ENCODE assay signal across 11 cellular contexts in the genomic region with DNA sequence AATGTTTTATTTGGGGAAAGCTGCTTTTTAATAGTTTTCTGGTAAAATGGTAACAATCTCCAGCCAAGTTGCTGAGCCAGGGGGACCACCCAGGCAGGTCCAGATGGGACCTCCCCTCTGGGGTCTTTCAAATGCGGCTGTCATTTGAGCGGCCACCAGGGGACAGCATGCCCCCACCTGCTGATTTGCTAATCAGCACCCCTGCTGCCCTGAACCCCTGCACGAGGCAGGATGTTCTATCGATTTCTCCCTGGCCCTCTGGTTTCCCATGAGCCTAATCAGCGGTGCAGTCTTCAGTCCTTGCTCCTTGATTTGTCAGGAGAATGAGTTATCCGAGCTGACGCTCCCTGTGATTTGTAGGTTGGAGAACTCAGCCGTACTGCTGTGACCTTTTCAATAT.
DNase-seq lines count a peak whose midpoint lies in the region; ATAC-seq, FAIRE-seq and TF ChIP-seq lines count a peak whose summit lies in the region.
"Had no signal": no experiment of that assay in that cellular context is flagged by ENCODE, and none has a peak within 500 bp of the region (broad histone marks: within the 10 kb centered on the region; RNA-seq: fewer than 3 reads in every experiment).

No MANE protein-coding gene starts in this region.

- BruUV-seq in K562 (replicated peaks; lab: Mats Ljungman, UMichigan) = no TSS peak

- FAIRE-seq in D721Med (lab: Jason Lieb, UNC) (no peak), K562 (lab: Jason Lieb, UNC) (no peak)

- H3K36me3 Mint-ChIP-seq in naive B cell = no peaks in the 10 kb centered on the region
- H3K36me3 Mint-ChIP-seq in naive thymus-derived CD4-positive, alpha-beta T cell = no peaks in the 10 kb centered on the region

- H2AFZ ChIP-seq in K562 (ENCODE audit: low read depth, low read length) = no peak overlapping the region

- in situ Hi-C loops in K562 (cut with MboI) = no loop called here

- H3K4me3 ChIP-seq in HEK293 (ENCODE audit: low read depth, low read length) (no peak overlapping the region), K562 (no peak overlapping the region)
- H3K4me3 ChIP-seq in naive thymus-derived CD4-positive, alpha-beta T cell (ENCODE audit: low read length) = no peak overlapping the region

- TF ChIP-seq RAD21 in K562 (CRISPR knock-in tag; conservative IDR thresholded peaks at IDR 0.05 in 1 of 2, IDR thresholded peaks at IDR 0.05 in 1 of 2) = peak in 1 of 2 experiments; percentile 30; a peak in 1 of 4 replicates

- DNase-seq in D721Med (ENCODE audit: insufficient read length, low spot score) = no peak
- peak; percentile 5 to 52 (median 34) for DNase-seq in K562 (ENCODE audit: extremely low read depth in 1 of 4, low spot score in 3 of 4)
- peak; percentile 6 for DNase-seq in naive B cell
- DNase-seq in activated CD8-positive, alpha-beta memory T cell treated with anti-CD3 and anti-CD28 coated beads, Interleukin-2, amount 50 U/mL, for 4 hours = no peak
- no peak for DNase-seq in naive thymus-derived CD4-positive, alpha-beta T cell
- DNase-seq: activated effector memory CD4-positive, alpha-beta T cell treated with Interleukin-2 at 50 U/mL for 16 hours; posterior cingulate gyrus had no signal

- H3K27ac ChIP-seq in HEK293 (ENCODE audit: extremely low read depth, low read depth, low read length) (no peak overlapping the region), K562 (ENCODE audit: extremely low read depth, low read depth, low read length) (no peak overlapping the region)
- H3K27ac ChIP-seq in naive thymus-derived CD4-positive, alpha-beta T cell (ENCODE audit: low read depth, low read length) = no peak overlapping the region
- H3K27ac ChIP-seq: KMS-11 had no signal

- no peaks in the 10 kb centered on the region for H3K4me1 Mint-ChIP-seq in naive B cell
- peaks cover 0 to 2% (median 0%) of the 10 kb centered on the region in 7 donors for H3K4me1 Mint-ChIP-seq in naive thymus-derived CD4-positive, alpha-beta T cell

- H3K9me3 Mint-ChIP-seq in naive B cell = no peaks in the 10 kb centered on the region
- H3K9me3 Mint-ChIP-seq in naive thymus-derived CD4-positive, alpha-beta T cell = no peaks in the 10 kb centered on the region

- no peaks in the 10 kb centered on the region for H3K9me1 ChIP-seq in K562 (ENCODE audit: control insufficient read depth, insufficient read depth, low read length)

- peak overlapping the region in 1 of 6 donors; percentile 33 for H3K27ac Mint-ChIP-seq in naive B cell
- H3K27ac Mint-ChIP-seq in naive thymus-derived CD4-positive, alpha-beta T cell = no peak overlapping the region

- WGBS in K562 (ENCODE audit: insufficient coverage, low coverage, missing lambda C conversion rate) = 2% methylated on average over 8 of the region's 8 CpGs

- H3K4me3 Mint-ChIP-seq in naive B cell = no peak overlapping the region
- H3K4me3 Mint-ChIP-seq in naive thymus-derived CD4-positive, alpha-beta T cell = no peak overlapping the region

- H3K9me3 ChIP-seq in HEK293 (ENCODE audit: control insufficient read depth, insufficient read depth, low read depth, low read length) (no peaks in the 10 kb centered on the region), K562 (replicated peaks; ENCODE audit: control insufficient read depth, insufficient read depth, low read depth, low read length) (no peaks in the 10 kb centered on the region)
- no peaks in the 10 kb centered on the region for H3K9me3 ChIP-seq in naive thymus-derived CD4-positive, alpha-beta T cell (ENCODE audit: control insufficient read depth in 2 of 3, low read length in 3 of 3)

- no peak overlapping the region for H3K9ac ChIP-seq in K562 (ENCODE audit: insufficient read depth in 1 of 2, low read depth in 2 of 2, low read length in 2 of 2)
- H3K9ac ChIP-seq: KMS-11 had no signal

- intact Hi-C loops in K562 (cut with micrococcal nuclease) = loop anchor here (10.0 kb wide), 1 partner anchor 99 kb away; no protein-coding TSS in a partner anchor
- intact Hi-C loops in naive thymus-derived CD4-positive, alpha-beta T cell (cut with micrococcal nuclease) = loop anchor here in 1 of 2 donors (5.0 kb wide), 1 partner anchor 253 kb away; no protein-coding TSS in a partner anchor

- TF ChIP-seq EP300 in K562 (IDR thresholded peaks at IDR 0.05; ENCODE audit: low read length) = no peak

- H3K27me3 ChIP-seq in K562 (ENCODE audit: control insufficient read depth in 2 of 2, insufficient read depth in 2 of 2, low read length in 2 of 2) = peaks cover 27 to 43% of the 10 kb centered on the region in 2 experiments
- no peaks in the 10 kb centered on the region for H3K27me3 ChIP-seq in naive thymus-derived CD4-positive, alpha-beta T cell (ENCODE audit: control insufficient read depth in 2 of 2, insufficient read depth in 2 of 2, low read length in 2 of 2)

- no peak overlapping the region for H3K4me2 ChIP-seq in K562 (ENCODE audit: insufficient read depth, low read length)
- H3K4me2 ChIP-seq: KMS-11 had no signal

- CTCF ChIA-PET in HEK293 (lab: Yijun Ruan, JAX) (interaction anchor here (0.6 kb wide), 1 partner anchor 111 kb away, joined by 4 read pairs; no protein-coding TSS in a partner anchor), K562 (lab: Yijun Ruan, JAX; ENCODE audit: low intra/inter-chr PET ratio) (no interaction called here)
- CTCF ChIA-PET in naive thymus-derived CD4-positive, alpha-beta T cell (lab: Charles Lee) = no interaction called here

- POLR2A ChIA-PET in HEK293 (lab: Yijun Ruan, JAX) (no interaction called here), K562 (lab: Yijun Ruan, JAX) (no interaction called here)
- POLR2A ChIA-PET in naive thymus-derived CD4-positive, alpha-beta T cell (lab: Charles Lee) = no interaction called here

- H3K4me1 ChIP-seq in HEK293 (ENCODE audit: control insufficient read depth, insufficient read depth, low read length) (peaks cover 22% of the 10 kb centered on the region), K562 (replicated peaks in 1 of 2; ENCODE audit: control insufficient read depth in 2 of 2, insufficient read depth in 2 of 2, low read length in 2 of 2) (no peaks in the 10 kb centered on the region)
- no peaks in the 10 kb centered on the region for H3K4me1 ChIP-seq in naive thymus-derived CD4-positive, alpha-beta T cell (ENCODE audit: control insufficient read depth in 2 of 2, insufficient read depth in 2 of 2, low read length in 2 of 2)

- peaks cover 0 to 27% (median 21%) of the 10 kb centered on the region in 3 donors for H3K27me3 Mint-ChIP-seq in naive B cell
- H3K27me3 Mint-ChIP-seq in naive thymus-derived CD4-positive, alpha-beta T cell = peaks cover 0 to 16% (median 9%) of the 10 kb centered on the region in 5 donors

- no peaks in the 10 kb centered on the region for H3K36me3 ChIP-seq in HEK293 (ENCODE audit: control insufficient read depth in 2 of 2, insufficient read depth in 1 of 2, low read length in 2 of 2)
- H3K36me3 ChIP-seq in K562 (ENCODE audit: control insufficient read depth, insufficient read depth, low read length) = no peaks in the 10 kb centered on the region
- H3K36me3 ChIP-seq in naive thymus-derived CD4-positive, alpha-beta T cell (ENCODE audit: control insufficient read depth in 2 of 3, insufficient read depth in 3 of 3, low read length in 3 of 3) = no peaks in the 10 kb centered on the region

- ATAC-seq in K562 (no peak), naive B cell (ENCODE audit: low read depth in 2 of 2) (no peak), GM18907 (IDR thresholded peaks at IDR 0.05; ENCODE audit: unreplicated experiment) (no peak), HG03159 (IDR thresholded peaks at IDR 0.05; ENCODE audit: unreplicated experiment) (no peak)
- no peak for ATAC-seq in naive thymus-derived CD4-positive, alpha-beta T cell

- no peak for TF ChIP-seq POLR2A in K562 (conservative IDR thresholded peaks at IDR 0.05)

- no peaks in the 10 kb centered on the region for H4K20me1 ChIP-seq in K562 (replicated peaks; ENCODE audit: control insufficient read depth, insufficient read depth, low read length)

- no peaks in the 10 kb centered on the region for H3K79me2 ChIP-seq in K562 (ENCODE audit: control insufficient read depth, insufficient read depth, low read length)

- TF ChIP-seq CTCF in D721Med (IDR thresholded peaks at IDR 0.05; ENCODE audit: insufficient read depth, missing control alignments) = peak; percentile 42
- peak; percentile 39; the same call in 1 of the 2 replicates for TF ChIP-seq CTCF in HEK293 (tag by site-specific recombination; IDR thresholded peaks at IDR 0.05)
- peak; percentile 41 to 54 (median 42); a peak in 5 of 6 replicates for TF ChIP-seq CTCF in K562 (IDR thresholded peaks at IDR 0.05 in 2 of 3, conservative IDR thresholded peaks at IDR 0.05 in 1 of 3; ENCODE audit: insufficient read depth in 2 of 3, low read depth in 1 of 3, low read length in 3 of 3)

TF ChIP-seq in HEK293, 187 proteins besides CTCF, POLR2A, EP300 and RAD21 (continues in another document):
- no peak for TF ChIP-seq ZNF830 (tag by site-specific recombination; IDR thresholded peaks at IDR 0.05; ENCODE audit: low read depth)

TF ChIP-seq in K562, 482 proteins besides CTCF, POLR2A, EP300 and RAD21:
- TF ChIP-seq CCNT2 (IDR thresholded peaks at IDR 0.05; ENCODE audit: borderline replicate concordance, extremely low read depth, insufficient read length, low read depth, low read length) (no peak), KDM4B (IDR thresholded peaks at IDR 0.05; ENCODE audit: borderline replicate concordance in 2 of 2, low read depth in 1 of 2) (no peak)

Comparison
In these comparisons a context has a peak if more than half of its experiments do, and no peak if none do; other contexts are left out.
1. DNase-seq: peak in K562 (4 of 4) and naive B cell (single experiment); none in D721Med (single experiment), activated CD8-positive, alpha-beta memory T cell treated with anti-CD3 and anti-CD28 coated beads, Interleukin-2, amount 50 U/mL, for 4 hours (single experiment) and naive thymus-derived CD4-positive, alpha-beta T cell (0 of 9).
2. Peak in every context shown above with its lines, with median percentiles within 50 percentile points of each other: CTCF ChIP-seq.